ENCODE assay signal across 3 cellular contexts in genomic region chr12:51951843-51952722, GRCh38.
A peak's percentile ranks its signal among the peaks of the same experiment; 100 is the strongest.
TF ChIP-seq lines count a peak whose summit lies in the region.

No MANE protein-coding gene starts in this region.

TF ChIP-seq in A549, 52 proteins besides CTCF, POLR2A, EP300 and RAD21:
- peak; percentile 68; the same call in 1 of the 2 replicates for TF ChIP-seq PHF8 (IDR thresholded peaks at IDR 0.05; ENCODE audit: borderline replicate concordance, low read depth)
- TF ChIP-seq, protein P1, sequence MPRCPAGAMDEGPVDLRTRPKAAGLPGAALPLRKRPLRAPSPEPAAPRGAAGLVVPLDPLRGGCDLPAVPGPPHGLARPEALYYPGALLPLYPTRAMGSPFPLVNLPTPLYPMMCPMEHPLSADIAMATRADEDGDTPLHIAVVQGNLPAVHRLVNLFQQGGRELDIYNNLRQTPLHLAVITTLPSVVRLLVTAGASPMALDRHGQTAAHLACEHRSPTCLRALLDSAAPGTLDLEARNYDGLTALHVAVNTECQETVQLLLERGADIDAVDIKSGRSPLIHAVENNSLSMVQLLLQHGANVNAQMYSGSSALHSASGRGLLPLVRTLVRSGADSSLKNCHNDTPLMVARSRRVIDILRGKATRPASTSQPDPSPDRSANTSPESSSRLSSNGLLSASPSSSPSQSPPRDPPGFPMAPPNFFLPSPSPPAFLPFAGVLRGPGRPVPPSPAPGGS (IDR thresholded peaks at IDR 0.05): no peak
TF ChIP-seq in A549: peak in this region for 1.

TF ChIP-seq in SK-N-SH, 30 proteins besides CTCF, POLR2A, EP300 and RAD21:
- TF ChIP-seq REST (IDR thresholded peaks at IDR 0.05; ENCODE audit: low read depth, low read length) (no peak), RXRA (IDR thresholded peaks at IDR 0.05; ENCODE audit: borderline replicate concordance, low read depth) (no peak), ZBTB33 (IDR thresholded peaks at IDR 0.05; ENCODE audit: borderline replicate concordance, low read depth) (no peak), EZH2phosphoT487 (IDR thresholded peaks at IDR 0.05; ENCODE audit: borderline replicate concordance, low read depth) (no peak), MXI1 (IDR thresholded peaks at IDR 0.05; ENCODE audit: low read depth, low read length) (no peak), FOSL2 (IDR thresholded peaks at IDR 0.05; ENCODE audit: borderline replicate concordance, low read depth) (no peak), ELF1 (IDR thresholded peaks at IDR 0.05) (no peak), SMC3 (IDR thresholded peaks at IDR 0.05; ENCODE audit: low read depth, low read length) (no peak), JUND (IDR thresholded peaks at IDR 0.05) (no peak), NRF1 (IDR thresholded peaks at IDR 0.05; ENCODE audit: low read depth, low read length) (no peak), MEF2A (IDR thresholded peaks at IDR 0.05; ENCODE audit: borderline replicate concordance, low read depth) (no peak), TCF12 (IDR thresholded peaks at IDR 0.05) (no peak), NFIC (IDR thresholded peaks at IDR 0.05; ENCODE audit: borderline replicate concordance) (no peak), TEAD4 (IDR thresholded peaks at IDR 0.05; ENCODE audit: borderline replicate concordance, insufficient read depth) (no peak)
- TF ChIP-seq, protein P2, sequence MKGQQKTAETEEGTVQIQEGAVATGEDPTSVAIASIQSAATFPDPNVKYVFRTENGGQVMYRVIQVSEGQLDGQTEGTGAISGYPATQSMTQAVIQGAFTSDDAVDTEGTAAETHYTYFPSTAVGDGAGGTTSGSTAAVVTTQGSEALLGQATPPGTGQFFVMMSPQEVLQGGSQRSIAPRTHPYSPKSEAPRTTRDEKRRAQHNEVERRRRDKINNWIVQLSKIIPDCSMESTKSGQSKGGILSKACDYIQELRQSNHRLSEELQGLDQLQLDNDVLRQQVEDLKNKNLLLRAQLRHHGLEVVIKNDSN (IDR thresholded peaks at IDR 0.05; ENCODE audit: borderline replicate concordance, low read depth): no peak
- TF ChIP-seq, protein P3, sequence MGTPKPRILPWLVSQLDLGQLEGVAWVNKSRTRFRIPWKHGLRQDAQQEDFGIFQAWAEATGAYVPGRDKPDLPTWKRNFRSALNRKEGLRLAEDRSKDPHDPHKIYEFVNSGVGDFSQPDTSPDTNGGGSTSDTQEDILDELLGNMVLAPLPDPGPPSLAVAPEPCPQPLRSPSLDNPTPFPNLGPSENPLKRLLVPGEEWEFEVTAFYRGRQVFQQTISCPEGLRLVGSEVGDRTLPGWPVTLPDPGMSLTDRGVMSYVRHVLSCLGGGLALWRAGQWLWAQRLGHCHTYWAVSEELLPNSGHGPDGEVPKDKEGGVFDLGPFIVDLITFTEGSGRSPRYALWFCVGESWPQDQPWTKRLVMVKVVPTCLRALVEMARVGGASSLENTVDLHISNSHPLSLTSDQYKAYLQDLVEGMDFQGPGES (IDR thresholded peaks at IDR 0.05; ENCODE audit: low read depth, low read length): no peak

TF ChIP-seq in H1, 55 proteins besides CTCF, POLR2A, EP300 and RAD21 (continues in another document):
- TF ChIP-seq HDAC2 (IDR thresholded peaks at IDR 0.05; ENCODE audit: borderline replicate concordance in 1 of 2, low read depth in 2 of 2, low read length in 2 of 2): no peak
- TF ChIP-seq PHF8 (conservative IDR thresholded peaks at IDR 0.05; ENCODE audit: low read depth, low read length): peak; percentile 74
- peak; percentile 66 for TF ChIP-seq KDM4A (IDR thresholded peaks at IDR 0.05; ENCODE audit: low read depth, low read length, severe bottlenecking)
- TF ChIP-seq SIN3A (conservative IDR thresholded peaks at IDR 0.05 in 1 of 2, IDR thresholded peaks at IDR 0.05 in 1 of 2; ENCODE audit: low read depth in 1 of 2, low read length in 2 of 2): no peak
- no peak for TF ChIP-seq SUZ12 (IDR thresholded peaks at IDR 0.05; ENCODE audit: low read length)
- TF ChIP-seq GTF2F1 (IDR thresholded peaks at IDR 0.05; ENCODE audit: borderline replicate concordance, low read depth, low read length): no peak
- TF ChIP-seq TAF7 (optimal IDR thresholded peaks at IDR 0.05; ENCODE audit: borderline replicate concordance, low read depth, low read length): no peak
- TF ChIP-seq CBX5 (IDR thresholded peaks at IDR 0.05; ENCODE audit: low read depth, low read length): no peak
- TF ChIP-seq FOSL1 (IDR thresholded peaks at IDR 0.05; ENCODE audit: insufficient read depth, low read depth, low read length): no peak
- no peak for TF ChIP-seq CHD1 (IDR thresholded peaks at IDR 0.05; ENCODE audit: low read depth, low read length)
- 0 out of 2 replicates have a peak, but pooled peaks have one; percentile 17 for TF ChIP-seq SP1 (IDR thresholded peaks at IDR 0.05; ENCODE audit: low read depth, low read length)
- TF ChIP-seq ASH2L (IDR thresholded peaks at IDR 0.05; ENCODE audit: low read length): peak; percentile 51
- TF ChIP-seq POU5F1 (IDR thresholded peaks at IDR 0.05; ENCODE audit: low read depth, low read length): no peak
- no peak for TF ChIP-seq RXRA (IDR thresholded peaks at IDR 0.05; ENCODE audit: insufficient read depth, low read depth, low read length)
- no peak for TF ChIP-seq RNF2 (IDR thresholded peaks at IDR 0.05; ENCODE audit: borderline replicate concordance, low read depth, low read length, missing control alignments, poor library complexity, severe bottlenecking)
- TF ChIP-seq RBBP5 (IDR thresholded peaks at IDR 0.05; ENCODE audit: borderline replicate concordance, low read depth, low read length): no peak; the same call in 1 of the 2 replicates
- TF ChIP-seq POLR2AphosphoS5 (IDR thresholded peaks at IDR 0.05; ENCODE audit: low read depth, low read length): no peak
- TF ChIP-seq ZNF274 (IDR thresholded peaks at IDR 0.05; ENCODE audit: borderline replicate concordance, extremely low read depth, low read length): no peak
- no peak for TF ChIP-seq ATF3 (IDR thresholded peaks at IDR 0.05; ENCODE audit: insufficient read depth, low read depth, low read length)
- TF ChIP-seq CHD2 (IDR thresholded peaks at IDR 0.05; ENCODE audit: low read length): no peak
- no peak for TF ChIP-seq CBX8 (IDR thresholded peaks at IDR 0.05; ENCODE audit: borderline replicate concordance, low read depth, low read length)
- TF ChIP-seq BACH1 (IDR thresholded peaks at IDR 0.05; ENCODE audit: low read length): no peak
- no peak for TF ChIP-seq MAFK (IDR thresholded peaks at IDR 0.05; ENCODE audit: low read depth, low read length)
- TF ChIP-seq BCL11A (IDR thresholded peaks at IDR 0.05; ENCODE audit: low read depth in 2 of 2, low read length in 2 of 2): no peak
- no peak for TF ChIP-seq JUN (IDR thresholded peaks at IDR 0.05; ENCODE audit: low read depth, low read length)
- no peak for TF ChIP-seq RFX5 (IDR thresholded peaks at IDR 0.05; ENCODE audit: borderline replicate concordance, low read depth, low read length)
- TF ChIP-seq TCF12 (IDR thresholded peaks at IDR 0.05; ENCODE audit: low read depth, low read length): no peak
- no peak for TF ChIP-seq SP2 (IDR thresholded peaks at IDR 0.05; ENCODE audit: low read length)
- no peak for TF ChIP-seq EGR1 (IDR thresholded peaks at IDR 0.05; ENCODE audit: borderline replicate concordance, low read depth, low read length)
- TF ChIP-seq HDAC6 (IDR thresholded peaks at IDR 0.05; ENCODE audit: low read depth, low read length): no peak
- no peak for TF ChIP-seq CEBPB (IDR thresholded peaks at IDR 0.05; ENCODE audit: low read depth, low read length)
- TF ChIP-seq E2F6 (IDR thresholded peaks at IDR 0.05): peak; percentile 70
- no peak for TF ChIP-seq NRF1 (IDR thresholded peaks at IDR 0.05; ENCODE audit: low read depth, low read length)
- no peak for TF ChIP-seq BRCA1 (IDR thresholded peaks at IDR 0.05; ENCODE audit: low read depth, low read length)
- no peak for TF ChIP-seq SRF (IDR thresholded peaks at IDR 0.05; ENCODE audit: low read depth, low read length)
- no peak for TF ChIP-seq TEAD4 (IDR thresholded peaks at IDR 0.05; ENCODE audit: low read depth, low read length)
- TF ChIP-seq JUND (IDR thresholded peaks at IDR 0.05; ENCODE audit: low read length): no peak
- peak; percentile 68 for TF ChIP-seq NANOG (IDR thresholded peaks at IDR 0.05; ENCODE audit: insufficient read depth, low read depth, low read length, poor library complexity, severe bottlenecking)
- no peak for TF ChIP-seq SIRT6 (IDR thresholded peaks at IDR 0.05; ENCODE audit: low read length)
- TF ChIP-seq EZH2 (IDR thresholded peaks at IDR 0.05; ENCODE audit: low read depth, low read length, severe bottlenecking): no peak
- no peak for TF ChIP-seq SAP30 (IDR thresholded peaks at IDR 0.05; ENCODE audit: insufficient read depth, insufficient replicate concordance, low read length)
- no peak for TF ChIP-seq CTBP2 (IDR thresholded peaks at IDR 0.05; ENCODE audit: borderline replicate concordance, insufficient read depth, insufficient read length, low read length)
- no peak for TF ChIP-seq SIX5 (IDR thresholded peaks at IDR 0.05; ENCODE audit: low read depth, low read length)
- TF ChIP-seq, protein P4, sequence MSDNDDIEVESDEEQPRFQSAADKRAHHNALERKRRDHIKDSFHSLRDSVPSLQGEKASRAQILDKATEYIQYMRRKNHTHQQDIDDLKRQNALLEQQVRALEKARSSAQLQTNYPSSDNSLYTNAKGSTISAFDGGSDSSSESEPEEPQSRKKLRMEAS (IDR thresholded peaks at IDR 0.05): peak; percentile 82
- TF ChIP-seq TAF1 (IDR thresholded peaks at IDR 0.05; ENCODE audit: low read depth, low read length): peak; percentile 67
- no peak for TF ChIP-seq GABPA (IDR thresholded peaks at IDR 0.05; ENCODE audit: borderline replicate concordance, insufficient read depth, low read length)
- no peak for TF ChIP-seq USF2 (IDR thresholded peaks at IDR 0.05; ENCODE audit: low read length)
- no peak for TF ChIP-seq CREB1 (IDR thresholded peaks at IDR 0.05)
- no peak for TF ChIP-seq TBP (IDR thresholded peaks at IDR 0.05; ENCODE audit: low read depth, low read length)
- TF ChIP-seq, protein P5, sequence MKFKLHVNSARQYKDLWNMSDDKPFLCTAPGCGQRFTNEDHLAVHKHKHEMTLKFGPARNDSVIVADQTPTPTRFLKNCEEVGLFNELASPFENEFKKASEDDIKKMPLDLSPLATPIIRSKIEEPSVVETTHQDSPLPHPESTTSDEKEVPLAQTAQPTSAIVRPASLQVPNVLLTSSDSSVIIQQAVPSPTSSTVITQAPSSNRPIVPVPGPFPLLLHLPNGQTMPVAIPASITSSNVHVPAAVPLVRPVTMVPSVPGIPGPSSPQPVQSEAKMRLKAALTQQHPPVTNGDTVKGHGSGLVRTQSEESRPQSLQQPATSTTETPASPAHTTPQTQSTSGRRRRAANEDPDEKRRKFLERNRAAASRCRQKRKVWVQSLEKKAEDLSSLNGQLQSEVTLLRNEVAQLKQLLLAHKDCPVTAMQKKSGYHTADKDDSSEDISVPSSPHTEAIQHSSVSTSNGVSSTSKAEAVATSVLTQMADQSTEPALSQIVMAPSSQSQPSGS (IDR thresholded peaks at IDR 0.05; ENCODE audit: low read length): no peak
